1 cellular context compared by ENCODE assay signal in the genomic region with DNA sequence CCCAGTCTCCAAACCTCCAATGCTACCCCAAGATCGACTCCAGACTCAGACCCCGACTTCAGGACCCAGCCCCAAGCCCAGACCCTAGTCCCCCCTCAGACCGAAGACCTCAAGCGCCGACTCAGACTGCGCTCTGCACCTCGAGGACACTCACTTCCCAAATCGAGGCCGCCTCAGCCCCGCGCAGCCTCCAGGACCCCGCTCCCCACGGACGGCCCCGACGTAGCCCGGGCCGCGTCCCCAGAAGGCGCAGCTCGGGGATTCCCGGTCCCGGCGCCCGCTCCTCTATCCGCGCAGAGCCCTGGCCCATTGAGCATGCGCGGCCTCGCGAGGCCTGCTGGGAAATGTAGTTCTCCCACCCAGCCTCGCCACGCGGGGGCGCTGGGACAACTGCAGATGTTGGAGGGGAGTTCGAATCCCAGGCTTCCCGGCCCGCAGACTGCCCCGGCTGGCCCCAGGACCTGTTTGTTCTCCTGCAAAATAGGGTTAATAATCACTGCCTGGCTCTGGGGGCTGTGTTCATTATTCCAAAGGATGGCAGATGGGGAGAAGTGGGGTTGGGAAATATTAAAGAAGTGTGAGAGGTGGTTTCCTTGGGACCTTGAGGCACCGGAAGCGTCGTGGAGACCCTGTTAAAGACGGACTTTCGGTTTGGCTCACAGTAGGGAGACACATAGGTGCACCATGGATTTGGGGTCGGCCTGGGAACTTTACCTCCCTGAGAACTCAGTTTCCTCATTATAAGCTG.
TF ChIP-seq lines count a peak whose summit lies in the region.

A gene with protein sequence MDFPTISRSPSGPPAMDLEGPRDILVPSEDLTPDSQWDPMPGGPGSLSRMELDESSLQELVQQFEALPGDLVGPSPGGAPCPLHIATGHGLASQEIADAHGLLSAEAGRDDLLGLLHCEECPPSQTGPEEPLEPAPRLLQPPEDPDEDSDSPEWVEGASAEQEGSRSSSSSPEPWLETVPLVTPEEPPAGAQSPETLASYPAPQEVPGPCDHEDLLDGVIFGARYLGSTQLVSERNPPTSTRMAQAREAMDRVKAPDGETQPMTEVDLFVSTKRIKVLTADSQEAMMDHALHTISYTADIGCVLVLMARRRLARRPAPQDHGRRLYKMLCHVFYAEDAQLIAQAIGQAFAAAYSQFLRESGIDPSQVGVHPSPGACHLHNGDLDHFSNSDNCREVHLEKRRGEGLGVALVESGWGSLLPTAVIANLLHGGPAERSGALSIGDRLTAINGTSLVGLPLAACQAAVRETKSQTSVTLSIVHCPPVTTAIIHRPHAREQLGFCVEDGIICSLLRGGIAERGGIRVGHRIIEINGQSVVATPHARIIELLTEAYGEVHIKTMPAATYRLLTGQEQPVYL (minus strand): TSS at position 311 of the 748 bp plus-strand sequence. CDS start 1,428 bp downstream, outside the sequence.

TF ChIP-seq in K562, 482 proteins besides CTCF, POLR2A, EP300 and RAD21 (continued from another document and continues in another):
- TF ChIP-seq IRF1 (CRISPR knock-in tag; IDR thresholded peaks at IDR 0.05; ENCODE audit: borderline replicate concordance), result no peak
- TF ChIP-seq, protein P1, sequence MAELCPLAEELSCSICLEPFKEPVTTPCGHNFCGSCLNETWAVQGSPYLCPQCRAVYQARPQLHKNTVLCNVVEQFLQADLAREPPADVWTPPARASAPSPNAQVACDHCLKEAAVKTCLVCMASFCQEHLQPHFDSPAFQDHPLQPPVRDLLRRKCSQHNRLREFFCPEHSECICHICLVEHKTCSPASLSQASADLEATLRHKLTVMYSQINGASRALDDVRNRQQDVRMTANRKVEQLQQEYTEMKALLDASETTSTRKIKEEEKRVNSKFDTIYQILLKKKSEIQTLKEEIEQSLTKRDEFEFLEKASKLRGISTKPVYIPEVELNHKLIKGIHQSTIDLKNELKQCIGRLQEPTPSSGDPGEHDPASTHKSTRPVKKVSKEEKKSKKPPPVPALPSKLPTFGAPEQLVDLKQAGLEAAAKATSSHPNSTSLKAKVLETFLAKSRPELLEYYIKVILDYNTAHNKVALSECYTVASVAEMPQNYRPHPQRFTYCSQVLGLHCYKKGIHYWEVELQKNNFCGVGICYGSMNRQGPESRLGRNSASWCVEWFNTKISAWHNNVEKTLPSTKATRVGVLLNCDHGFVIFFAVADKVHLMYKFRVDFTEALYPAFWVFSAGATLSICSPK (IDR thresholded peaks at IDR 0.05; ENCODE audit: borderline replicate concordance), result no peak
- no peak for TF ChIP-seq ZNF75A (CRISPR knock-in tag; IDR thresholded peaks at IDR 0.05)
- TF ChIP-seq CHCHD3 (CRISPR knock-in tag; IDR thresholded peaks at IDR 0.05), result no peak
- TF ChIP-seq CC2D1A (IDR thresholded peaks at IDR 0.05), result peak; percentile 77
- TF ChIP-seq XRCC4 (IDR thresholded peaks at IDR 0.05; ENCODE audit: extremely low read depth, insufficient read depth, insufficient read length), result no peak
- TF ChIP-seq, protein P2, sequence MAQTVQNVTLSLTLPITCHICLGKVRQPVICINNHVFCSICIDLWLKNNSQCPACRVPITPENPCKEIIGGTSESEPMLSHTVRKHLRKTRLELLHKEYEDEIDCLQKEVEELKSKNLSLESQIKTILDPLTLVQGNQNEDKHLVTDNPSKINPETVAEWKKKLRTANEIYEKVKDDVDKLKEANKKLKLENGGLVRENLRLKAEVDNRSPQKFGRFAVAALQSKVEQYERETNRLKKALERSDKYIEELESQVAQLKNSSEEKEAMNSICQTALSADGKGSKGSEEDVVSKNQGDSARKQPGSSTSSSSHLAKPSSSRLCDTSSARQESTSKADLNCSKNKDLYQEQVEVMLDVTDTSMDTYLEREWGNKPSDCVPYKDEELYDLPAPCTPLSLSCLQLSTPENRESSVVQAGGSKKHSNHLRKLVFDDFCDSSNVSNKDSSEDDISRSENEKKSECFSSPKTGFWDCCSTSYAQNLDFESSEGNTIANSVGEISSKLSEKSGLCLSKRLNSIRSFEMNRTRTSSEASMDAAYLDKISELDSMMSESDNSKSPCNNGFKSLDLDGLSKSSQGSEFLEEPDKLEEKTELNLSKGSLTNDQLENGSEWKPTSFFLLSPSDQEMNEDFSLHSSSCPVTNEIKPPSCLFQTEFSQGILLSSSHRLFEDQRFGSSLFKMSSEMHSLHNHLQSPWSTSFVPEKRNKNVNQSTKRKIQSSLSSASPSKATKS (CRISPR knock-in tag; IDR thresholded peaks at IDR 0.05), result no peak
- TF ChIP-seq, protein P3, sequence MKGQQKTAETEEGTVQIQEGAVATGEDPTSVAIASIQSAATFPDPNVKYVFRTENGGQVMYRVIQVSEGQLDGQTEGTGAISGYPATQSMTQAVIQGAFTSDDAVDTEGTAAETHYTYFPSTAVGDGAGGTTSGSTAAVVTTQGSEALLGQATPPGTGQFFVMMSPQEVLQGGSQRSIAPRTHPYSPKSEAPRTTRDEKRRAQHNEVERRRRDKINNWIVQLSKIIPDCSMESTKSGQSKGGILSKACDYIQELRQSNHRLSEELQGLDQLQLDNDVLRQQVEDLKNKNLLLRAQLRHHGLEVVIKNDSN (CRISPR knock-in tag; IDR thresholded peaks at IDR 0.05), result no peak
- peak; percentile 35; the same call in 1 of the 2 replicates for TF ChIP-seq CTBP1 (IDR thresholded peaks at IDR 0.05; ENCODE audit: borderline replicate concordance)
- TF ChIP-seq FOXM1 (IDR thresholded peaks at IDR 0.05; ENCODE audit: low read depth), result peak; percentile 39; the same call in 1 of the 2 replicates
- TF ChIP-seq FOXM1 (CRISPR knock-in tag; IDR thresholded peaks at IDR 0.05; ENCODE audit: low read depth), result no peak
- 0 out of 2 replicates have a peak, but pooled peaks have one; percentile 14 for TF ChIP-seq ZSCAN32 (CRISPR knock-in tag; IDR thresholded peaks at IDR 0.05)
- TF ChIP-seq, protein P4, sequence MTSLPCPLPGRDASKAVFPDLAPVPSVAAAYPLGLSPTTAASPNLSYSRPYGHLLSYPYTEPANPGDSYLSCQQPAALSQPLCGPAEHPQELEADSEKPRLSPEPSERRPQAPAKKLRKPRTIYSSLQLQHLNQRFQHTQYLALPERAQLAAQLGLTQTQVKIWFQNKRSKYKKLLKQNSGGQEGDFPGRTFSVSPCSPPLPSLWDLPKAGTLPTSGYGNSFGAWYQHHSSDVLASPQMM (CRISPR knock-in tag; IDR thresholded peaks at IDR 0.05), result no peak
- TF ChIP-seq ZNF408 (CRISPR knock-in tag; IDR thresholded peaks at IDR 0.05; ENCODE audit: low read depth), result no peak
- TF ChIP-seq DDX20 (tag; IDR thresholded peaks at IDR 0.05; ENCODE audit: low read depth), result no peak
- no peak for TF ChIP-seq COPS2 (conservative IDR thresholded peaks at IDR 0.05)
- TF ChIP-seq DACH1 (IDR thresholded peaks at IDR 0.05; ENCODE audit: partially characterized antibody), result no peak
- 0 out of 2 replicates have a peak, but pooled peaks have one; percentile 12 for TF ChIP-seq IRF9 (tag; IDR thresholded peaks at IDR 0.05)
- 0 out of 2 replicates have a peak, but pooled peaks have one; percentile 42 for TF ChIP-seq ZSCAN29 (IDR thresholded peaks at IDR 0.05)
- TF ChIP-seq ELF4 (CRISPR knock-in tag; IDR thresholded peaks at IDR 0.05), result peak; percentile 10; the same call in 1 of the 2 replicates
- TF ChIP-seq ZBTB17 (CRISPR knock-in tag; IDR thresholded peaks at IDR 0.05), result peak; percentile 84
- TF ChIP-seq PRPF4 (IDR thresholded peaks at IDR 0.05; ENCODE audit: insufficient read depth, low read depth, low read length, poor library complexity, severe bottlenecking), result no peak
- TF ChIP-seq TCF7L2 (IDR thresholded peaks at IDR 0.05; ENCODE audit: low read depth, low read length), result no peak
- 0 out of 4 replicates have a peak, but pooled peaks of 1 of the 2 experiments have one; percentile 76 for TF ChIP-seq MCM7 (IDR thresholded peaks at IDR 0.05)
- no peak for TF ChIP-seq ZFP30 (CRISPR knock-in tag; IDR thresholded peaks at IDR 0.05; ENCODE audit: borderline replicate concordance)
- TF ChIP-seq, protein P5, sequence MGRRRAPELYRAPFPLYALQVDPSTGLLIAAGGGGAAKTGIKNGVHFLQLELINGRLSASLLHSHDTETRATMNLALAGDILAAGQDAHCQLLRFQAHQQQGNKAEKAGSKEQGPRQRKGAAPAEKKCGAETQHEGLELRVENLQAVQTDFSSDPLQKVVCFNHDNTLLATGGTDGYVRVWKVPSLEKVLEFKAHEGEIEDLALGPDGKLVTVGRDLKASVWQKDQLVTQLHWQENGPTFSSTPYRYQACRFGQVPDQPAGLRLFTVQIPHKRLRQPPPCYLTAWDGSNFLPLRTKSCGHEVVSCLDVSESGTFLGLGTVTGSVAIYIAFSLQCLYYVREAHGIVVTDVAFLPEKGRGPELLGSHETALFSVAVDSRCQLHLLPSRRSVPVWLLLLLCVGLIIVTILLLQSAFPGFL (CRISPR knock-in tag; IDR thresholded peaks at IDR 0.05), result no peak
- TF ChIP-seq SRSF1 (IDR thresholded peaks at IDR 0.05; ENCODE audit: low read depth, low read length), result no peak
- no peak for TF ChIP-seq ZFPM2 (CRISPR knock-in tag; IDR thresholded peaks at IDR 0.05)
- TF ChIP-seq GATAD2A (IDR thresholded peaks at IDR 0.05), result no peak
- TF ChIP-seq GMEB1 (CRISPR knock-in tag; IDR thresholded peaks at IDR 0.05), result peak; percentile 61
- TF ChIP-seq BRD9 (IDR thresholded peaks at IDR 0.05; ENCODE audit: low read depth, partially characterized antibody), result peak; percentile 26
- no peak for TF ChIP-seq ZNF699 (CRISPR knock-in tag; IDR thresholded peaks at IDR 0.05; ENCODE audit: insufficient replicate concordance)
- 0 out of 2 replicates have a peak, but pooled peaks have one; percentile 14 for TF ChIP-seq POLR2AphosphoS5 (IDR thresholded peaks at IDR 0.05; ENCODE audit: control insufficient read depth, insufficient read depth, low read depth, low read length)
- TF ChIP-seq, protein P6, sequence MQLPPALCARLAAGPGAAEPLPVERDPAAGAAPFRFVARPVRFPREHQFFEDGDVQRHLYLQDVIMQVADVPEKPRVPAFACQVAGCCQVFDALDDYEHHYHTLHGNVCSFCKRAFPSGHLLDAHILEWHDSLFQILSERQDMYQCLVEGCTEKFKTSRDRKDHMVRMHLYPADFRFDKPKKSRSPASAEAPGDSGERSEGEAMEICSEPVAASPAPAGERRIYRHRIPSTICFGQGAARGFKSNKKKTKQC (CRISPR knock-in tag; IDR thresholded peaks at IDR 0.05), result no peak; the same call in 1 of the 2 replicates
- no peak for TF ChIP-seq ZNF217 (CRISPR knock-in tag; IDR thresholded peaks at IDR 0.05)
- 0 out of 2 replicates have a peak, but pooled peaks have one; percentile 77 for TF ChIP-seq TARDBP (IDR thresholded peaks at IDR 0.05)
- peak; percentile 61 for TF ChIP-seq TOE1 (IDR thresholded peaks at IDR 0.05; ENCODE audit: borderline replicate concordance)
- TF ChIP-seq TOE1 (CRISPR knock-in tag; IDR thresholded peaks at IDR 0.05; ENCODE audit: borderline replicate concordance, low read depth), result no peak
- TF ChIP-seq CSDE1 (IDR thresholded peaks at IDR 0.05), result no peak
- no peak for TF ChIP-seq KLF10 (CRISPR knock-in tag; IDR thresholded peaks at IDR 0.05)
- TF ChIP-seq PHB (CRISPR knock-in tag; IDR thresholded peaks at IDR 0.05), result no peak
- TF ChIP-seq ESRRB (CRISPR knock-in tag; IDR thresholded peaks at IDR 0.05; ENCODE audit: borderline replicate concordance), result no peak
- peak; percentile 65; the same call in 1 of the 2 replicates for TF ChIP-seq KAT7 (CRISPR knock-in tag; IDR thresholded peaks at IDR 0.05; ENCODE audit: borderline replicate concordance)
- no peak for TF ChIP-seq ILF3 (IDR thresholded peaks at IDR 0.05; ENCODE audit: borderline replicate concordance)
- no peak for TF ChIP-seq ZNF165 (CRISPR knock-in tag; IDR thresholded peaks at IDR 0.05; ENCODE audit: borderline replicate concordance)
- no peak for TF ChIP-seq BMI1 (IDR thresholded peaks at IDR 0.05; ENCODE audit: low read length)
- TF ChIP-seq SMARCC2 (IDR thresholded peaks at IDR 0.05; ENCODE audit: low read depth), result no peak; the same call in 1 of the 2 replicates
- TF ChIP-seq, protein P7, sequence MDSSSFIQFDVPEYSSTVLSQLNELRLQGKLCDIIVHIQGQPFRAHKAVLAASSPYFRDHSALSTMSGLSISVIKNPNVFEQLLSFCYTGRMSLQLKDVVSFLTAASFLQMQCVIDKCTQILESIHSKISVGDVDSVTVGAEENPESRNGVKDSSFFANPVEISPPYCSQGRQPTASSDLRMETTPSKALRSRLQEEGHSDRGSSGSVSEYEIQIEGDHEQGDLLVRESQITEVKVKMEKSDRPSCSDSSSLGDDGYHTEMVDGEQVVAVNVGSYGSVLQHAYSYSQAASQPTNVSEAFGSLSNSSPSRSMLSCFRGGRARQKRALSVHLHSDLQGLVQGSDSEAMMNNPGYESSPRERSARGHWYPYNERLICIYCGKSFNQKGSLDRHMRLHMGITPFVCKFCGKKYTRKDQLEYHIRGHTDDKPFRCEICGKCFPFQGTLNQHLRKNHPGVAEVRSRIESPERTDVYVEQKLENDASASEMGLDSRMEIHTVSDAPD (CRISPR knock-in tag; IDR thresholded peaks at IDR 0.05), result no peak
- TF ChIP-seq, protein P8, sequence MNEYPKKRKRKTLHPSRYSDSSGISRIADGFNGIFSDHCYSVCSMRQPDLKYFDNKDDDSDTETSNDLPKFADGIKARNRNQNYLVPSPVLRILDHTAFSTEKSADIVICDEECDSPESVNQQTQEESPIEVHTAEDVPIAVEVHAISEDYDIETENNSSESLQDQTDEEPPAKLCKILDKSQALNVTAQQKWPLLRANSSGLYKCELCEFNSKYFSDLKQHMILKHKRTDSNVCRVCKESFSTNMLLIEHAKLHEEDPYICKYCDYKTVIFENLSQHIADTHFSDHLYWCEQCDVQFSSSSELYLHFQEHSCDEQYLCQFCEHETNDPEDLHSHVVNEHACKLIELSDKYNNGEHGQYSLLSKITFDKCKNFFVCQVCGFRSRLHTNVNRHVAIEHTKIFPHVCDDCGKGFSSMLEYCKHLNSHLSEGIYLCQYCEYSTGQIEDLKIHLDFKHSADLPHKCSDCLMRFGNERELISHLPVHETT (CRISPR knock-in tag; conservative IDR thresholded peaks at IDR 0.05 in 1 of 2, IDR thresholded peaks at IDR 0.05 in 1 of 2), result no peak; a peak in 1 of 4 replicates
